Comparison of ENCODE assay signal across 8 cellular contexts in genomic region chr1:83761084-83761760, GRCh38.
DNase-seq lines count a peak whose midpoint lies in the region; ATAC-seq and TF ChIP-seq lines count a peak whose summit lies in the region.

No MANE protein-coding gene starts in this region.

- no peak overlapping the region for H3K27ac Mint-ChIP-seq in WTC11

- DNase-seq in NCI-H82 (lab: John Stamatoyannopoulos, UW) (peak; percentile 36), NCI-H82 treated with DMSO at 0.1 percent for 48 hours (lab: John Stamatoyannopoulos, UW; ENCODE audit: unreplicated experiment) (no peak), KG1 (lab: John Stamatoyannopoulos, UW) (peak; percentile 4), mucosa of descending colon (peak in 1 of 3 donors; percentile 2), foreskin fibroblast (no peak), WTC11 (ENCODE audit: low spot score) (no peak)
- DNase-seq in stimulated activated CD8-positive, alpha-beta memory T cell treated with anti-CD3 and anti-CD28 coated beads, Interleukin-4, amount 100 ng/mL, for 48 hours: no peak

- H3K36me3 ChIP-seq in mucosa of descending colon (ENCODE audit: low read depth): no peaks in the 10 kb centered on the region

- intact Hi-C loops in mucosa of descending colon (cut with DNase I, micrococcal nuclease): no loop called here

- POLR2A ChIA-PET in WTC11 (lab: Charles Lee): no interaction called here

- H3K4me3 ChIP-seq in mucosa of descending colon (no peak overlapping the region), foreskin fibroblast (ENCODE audit: low read depth in 1 of 2, low read length in 2 of 2) (no peak overlapping the region)

- H3K9me3 ChIP-seq in mucosa of descending colon: no peaks in the 10 kb centered on the region

- H3K27me3 Mint-ChIP-seq in WTC11 (ENCODE audit: low read depth): no peaks in the 10 kb centered on the region

- H3K4me1 Mint-ChIP-seq in WTC11: peaks cover 18% of the 10 kb centered on the region

- CTCF ChIA-PET in WTC11 (lab: Charles Lee): interaction anchor here (0.7 kb wide), 1 partner anchor 21 kb away, joined by 3 read pairs; no protein-coding TSS in a partner anchor

- no peaks in the 10 kb centered on the region for H3K4me1 ChIP-seq in mucosa of descending colon (ENCODE audit: low read depth)

- ATAC-seq in GM21825 (IDR thresholded peaks at IDR 0.05; ENCODE audit: unreplicated experiment): peak; percentile 100
- peak; percentile 65 for ATAC-seq in mucosa of descending colon
- ATAC-seq in WTC11: no peak

- H3K4me3 Mint-ChIP-seq in WTC11: no peak overlapping the region

- H3K36me3 Mint-ChIP-seq in WTC11: no peaks in the 10 kb centered on the region

- no peak for TF ChIP-seq CTCF in mucosa of descending colon (IDR thresholded peaks at IDR 0.05)
- TF ChIP-seq CTCF in foreskin fibroblast (IDR thresholded peaks at IDR 0.05; ENCODE audit: low read depth, low read length): no peak
- no peak for TF ChIP-seq CTCF in WTC11 (IDR thresholded peaks at IDR 0.05)

- H3K9me3 Mint-ChIP-seq in WTC11: no peaks in the 10 kb centered on the region

TF ChIP-seq in WTC11, 78 proteins besides CTCF, POLR2A, EP300 and RAD21:
- no peak for TF ChIP-seq FOXP1 (CRISPR knock-in tag; IDR thresholded peaks at IDR 0.05; ENCODE audit: borderline replicate concordance)
- TF ChIP-seq EMX1 (CRISPR knock-in tag; IDR thresholded peaks at IDR 0.05): no peak
- TF ChIP-seq NR1H2 (CRISPR knock-in tag; IDR thresholded peaks at IDR 0.05): no peak
- no peak for TF ChIP-seq ZNF671 (CRISPR knock-in tag; IDR thresholded peaks at IDR 0.05)
- TF ChIP-seq GTF2I (CRISPR knock-in tag; conservative IDR thresholded peaks at IDR 0.05): no peak
- TF ChIP-seq PREB (CRISPR knock-in tag; IDR thresholded peaks at IDR 0.05; ENCODE audit: borderline replicate concordance): no peak
- TF ChIP-seq ZNF121 (CRISPR knock-in tag; IDR thresholded peaks at IDR 0.05): no peak
- no peak for TF ChIP-seq ETV6 (CRISPR knock-in tag; IDR thresholded peaks at IDR 0.05)
- TF ChIP-seq NFYB (CRISPR knock-in tag; conservative IDR thresholded peaks at IDR 0.05; ENCODE audit: low read depth): no peak
- TF ChIP-seq ZNF423 (CRISPR knock-in tag; IDR thresholded peaks at IDR 0.05): no peak
- no peak for TF ChIP-seq MAX (CRISPR knock-in tag; IDR thresholded peaks at IDR 0.05)
- TF ChIP-seq RELA (CRISPR knock-in tag; IDR thresholded peaks at IDR 0.05; ENCODE audit: borderline replicate concordance): no peak
- TF ChIP-seq HMGXB4 (CRISPR knock-in tag; IDR thresholded peaks at IDR 0.05): no peak
- no peak for TF ChIP-seq MLX (CRISPR knock-in tag; IDR thresholded peaks at IDR 0.05)
- TF ChIP-seq USF1 (CRISPR knock-in tag; IDR thresholded peaks at IDR 0.05): no peak

Comparison
In these comparisons a context has a peak if more than half of its experiments do, and no peak if none do; other contexts are left out.
1. DNase-seq: peak in NCI-H82 (single experiment) and KG1 (single experiment); none in NCI-H82 treated with DMSO at 0.1 percent for 48 hours (single experiment), foreskin fibroblast (0 of 2), stimulated activated CD8-positive, alpha-beta memory T cell treated with anti-CD3 and anti-CD28 coated beads, Interleukin-4, amount 100 ng/mL, for 48 hours (single experiment) and WTC11 (single experiment).